In the genomic region with DNA sequence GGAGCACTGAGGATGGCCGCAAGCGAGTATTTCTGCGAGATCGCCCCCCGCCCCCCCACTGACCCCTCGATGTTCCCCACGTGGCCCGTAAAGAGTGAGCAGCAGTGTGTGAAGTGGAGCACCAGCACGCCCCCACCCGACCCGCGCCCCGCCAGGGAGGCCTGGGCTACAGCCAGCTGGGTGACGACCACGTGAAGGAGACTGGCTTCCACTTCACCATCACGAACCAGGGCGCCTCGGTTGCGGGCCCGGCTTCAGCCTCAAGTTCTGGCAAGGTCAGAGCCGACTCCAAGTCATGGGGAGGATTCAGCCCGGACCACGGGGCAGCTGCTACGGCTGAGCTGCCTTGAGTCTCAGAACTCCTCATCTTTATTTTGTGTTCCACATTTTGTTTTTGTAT, we compare ENCODE assay signal across 29 cellular contexts. TPM values are rescaled to one million over a fixed set of nuclear protein-coding genes. Genes with fewer than 3 reads are reported as not detected.
DNase-seq lines count a peak whose midpoint lies in the region; ATAC-seq and TF ChIP-seq lines count a peak whose summit lies in the region.
"Had no signal": no experiment of that assay in that cellular context is flagged by ENCODE, and none has a peak within 500 bp of the region (broad histone marks: within the 10 kb centered on the region; RNA-seq: fewer than 3 reads in every experiment).

No MANE protein-coding gene starts in this region.

- H3K4me1 ChIP-seq in IMR-90 (ENCODE audit: control insufficient read depth, insufficient read depth, low read length) (peaks cover 3% of the 10 kb centered on the region), mesenchymal stem cell (ENCODE audit: control insufficient read depth, insufficient read depth, low read depth, low read length) (peaks cover 5% of the 10 kb centered on the region), trophoblast cell (ENCODE audit: control insufficient read depth in 1 of 2, insufficient read depth in 2 of 2, low read length in 2 of 2) (peaks cover 3 to 4% of the 10 kb centered on the region in 2 experiments)

- H4K8ac ChIP-seq in IMR-90 (ENCODE audit: low read depth in 2 of 2, low read length in 2 of 2), result no peak overlapping the region
- H4K8ac ChIP-seq in mesenchymal stem cell (ENCODE audit: low read length), result no peak overlapping the region
- H4K8ac ChIP-seq in trophoblast cell (ENCODE audit: low read depth, low read length), result no peak overlapping the region

- H3K14ac ChIP-seq in IMR-90 (replicated peaks; ENCODE audit: low read depth, low read length), result no peak overlapping the region
- H3K14ac ChIP-seq in mesenchymal stem cell (ENCODE audit: low read length in 2 of 2), result no peak overlapping the region
- H3K14ac ChIP-seq in trophoblast cell (ENCODE audit: low read length), result no peak overlapping the region

- H3K27me3 ChIP-seq in IMR-90 (ENCODE audit: control insufficient read depth, insufficient read depth, low read length) (no peaks in the 10 kb centered on the region), mesenchymal stem cell (ENCODE audit: control insufficient read depth in 1 of 2, insufficient read depth in 1 of 2, low read length in 2 of 2) (no peaks in the 10 kb centered on the region), trophoblast cell (ENCODE audit: insufficient read depth, low read length) (no peaks in the 10 kb centered on the region)
- H3K27me3 ChIP-seq: brain microvascular endothelial cell, gastroesophageal sphincter, tibial nerve had no signal

- no peak overlapping the region for H3K56ac ChIP-seq in IMR-90 (ENCODE audit: extremely low read depth, insufficient read depth, low read length)

- in situ Hi-C loops in IMR-90 (cut with MboI; ENCODE audit: low sequenced_read_pairs), result no loop called here

- no peak for TF ChIP-seq CTCF in IMR-90 (conservative IDR thresholded peaks at IDR 0.05; ENCODE audit: low read depth, low read length)

- no peak for TF ChIP-seq POLR2A in IMR-90 (IDR thresholded peaks at IDR 0.05; ENCODE audit: low read depth, low read length)

- no peak overlapping the region for H4K12ac ChIP-seq in trophoblast cell (ENCODE audit: low read depth, low read length)

- H2BK5ac ChIP-seq in IMR-90 (ENCODE audit: low read depth, low read length, poor library complexity, severe bottlenecking), result no peak overlapping the region
- no peak overlapping the region for H2BK5ac ChIP-seq in mesenchymal stem cell (ENCODE audit: low read depth, low read length, poor library complexity, severe bottlenecking)
- no peak overlapping the region for H2BK5ac ChIP-seq in trophoblast cell (ENCODE audit: low read depth, low read length, poor library complexity)

- H3K36me3 Mint-ChIP-seq in activated CD4-positive, alpha-beta T cell treated with anti-CD3 and anti-CD28 coated beads for 36 hours (ENCODE audit: low read depth), result no peaks in the 10 kb centered on the region
- no peaks in the 10 kb centered on the region for H3K36me3 Mint-ChIP-seq in activated CD4-positive, alpha-beta T cell treated with anti-CD3 and anti-CD28 coated beads, Interleukin-2, amount 10 ng/mL, durations not matched to agents 24 days and 14 days (ENCODE audit: low read depth)

- H3K4me1 Mint-ChIP-seq in activated CD4-positive, alpha-beta T cell treated with anti-CD3 and anti-CD28 coated beads for 36 hours, result peaks cover 59% of the 10 kb centered on the region
- peaks cover 31% of the 10 kb centered on the region for H3K4me1 Mint-ChIP-seq in activated CD4-positive, alpha-beta T cell treated with anti-CD3 and anti-CD28 coated beads, Interleukin-2, amount 10 ng/mL, durations not matched to agents 24 days and 14 days

- no peak overlapping the region for H3K9ac ChIP-seq in IMR-90 (ENCODE audit: low read depth, low read length)
- H3K9ac ChIP-seq in mesenchymal stem cell (ENCODE audit: low read length), result no peak overlapping the region
- H3K9ac ChIP-seq in trophoblast cell (ENCODE audit: low read length), result no peak overlapping the region

- H4K91ac ChIP-seq in IMR-90 (ENCODE audit: insufficient read depth, low read depth, low read length), result no peak overlapping the region
- H4K91ac ChIP-seq in mesenchymal stem cell (ENCODE audit: low read length), result no peak overlapping the region
- no peak overlapping the region for H4K91ac ChIP-seq in trophoblast cell (ENCODE audit: low read depth, low read length)

- POLR2A ChIA-PET in activated CD4-positive, alpha-beta T cell treated with anti-CD3 and anti-CD28 coated beads for 36 hours (lab: Charles Lee), result no interaction called here
- POLR2A ChIA-PET in IMR-90 (lab: Charles Lee; ENCODE audit: unreplicated experiment), result no interaction called here

- dilution Hi-C loops in IMR-90 (cut with HindIII; ENCODE audit: low sequenced_read_pairs, unreplicated experiment), result no loop called here

- H3K79me1 ChIP-seq in IMR-90 (ENCODE audit: low read depth in 1 of 2, low read length in 2 of 2), result no peaks in the 10 kb centered on the region
- H3K79me1 ChIP-seq in mesenchymal stem cell (replicated peaks; ENCODE audit: low read length, poor library complexity, severe bottlenecking), result no peaks in the 10 kb centered on the region
- peaks cover 9% of the 10 kb centered on the region for H3K79me1 ChIP-seq in trophoblast cell (ENCODE audit: low read length)

- H4K20me1 ChIP-seq in IMR-90 (ENCODE audit: insufficient read depth, low read length), result peaks cover 9% of the 10 kb centered on the region

- intact Hi-C loops in activated CD4-positive, alpha-beta T cell treated with anti-CD3 and anti-CD28 coated beads for 36 hours (cut with DNase I, micrococcal nuclease), result loop anchor here (5.0 to 10.0 kb wide), 6 partner anchors 170 to 1203 kb away; a partner anchor contains a TSS
- intact Hi-C loops in activated CD4-positive, alpha-beta T cell treated with anti-CD3 and anti-CD28 coated beads, Interleukin-2, amount 10 ng/mL, durations not matched to agents 24 days and 14 days (cut with micrococcal nuclease), result loop anchor here (5.0 kb wide), 1 partner anchor 270 kb away; no protein-coding TSS in a partner anchor
- intact Hi-C loops in IMR-90 (cut with micrococcal nuclease), result no loop called here

- BruUV-seq in IMR-90 (replicated peaks; lab: Mats Ljungman, UMichigan), result no TSS peak

- DNase-seq in activated CD4-positive, alpha-beta T cell treated with anti-CD3 and anti-CD28 coated beads for 36 hours, result peak; percentile 15
- no peak for DNase-seq in activated CD4-positive, alpha-beta T cell treated with anti-CD3 and anti-CD28 coated beads, Interleukin-2, amount 10 ng/mL, durations not matched to agents 24 days and 14 days
- no peak for DNase-seq in IMR-90
- no peak for DNase-seq in mesenchymal stem cell
- DNase-seq in trophoblast cell, result no peak
- DNase-seq in DMS79 (lab: John Stamatoyannopoulos, UW), result no peak
- DNase-seq in cerebellar nuclear complex (lab: John Stamatoyannopoulos, UW), result no peak
- DNase-seq: 8988T; activated CD4-positive, alpha-beta memory T cell treated with anti-CD3 and anti-CD28 coated beads for 36 hours; activated naive CD4-positive, alpha-beta T cell treated with anti-CD3 and anti-CD28 coated beads, Interleukin-2, amount 50 U/mL, for 16 hours; amniotic stem cell; brain microvascular endothelial cell; GOT3; KG1; MM.1S; NCI-H2029; NCI-H524; OCI-M1 had no signal

- H3K4ac ChIP-seq in IMR-90 (ENCODE audit: low read depth, low read length), result no peak overlapping the region
- H3K4ac ChIP-seq in mesenchymal stem cell (ENCODE audit: low read depth in 1 of 2, low read length in 2 of 2), result no peak overlapping the region
- H3K4ac ChIP-seq in trophoblast cell (ENCODE audit: low read depth, low read length), result no peak overlapping the region

- H3K36me3 ChIP-seq in IMR-90 (ENCODE audit: control insufficient read depth, insufficient read depth, low read length) (no peaks in the 10 kb centered on the region), mesenchymal stem cell (ENCODE audit: control insufficient read depth in 1 of 2, insufficient read depth in 2 of 2, low read depth in 1 of 2, low read length in 2 of 2) (peaks cover 0 to 3% of the 10 kb centered on the region in 2 experiments), trophoblast cell (ENCODE audit: control insufficient read depth in 1 of 2, insufficient read depth in 2 of 2, low read length in 2 of 2) (no peaks in the 10 kb centered on the region)
- H3K36me3 ChIP-seq: brain microvascular endothelial cell, gastroesophageal sphincter, tibial nerve had no signal

- H3K23ac ChIP-seq in IMR-90 (ENCODE audit: low read depth, low read length) (no peak overlapping the region), mesenchymal stem cell (ENCODE audit: low read length in 2 of 2) (no peak overlapping the region), trophoblast cell (ENCODE audit: low read length) (no peak overlapping the region)

- H3K27ac Mint-ChIP-seq in activated CD4-positive, alpha-beta T cell treated with anti-CD3 and anti-CD28 coated beads for 36 hours, result no peak overlapping the region
- H3K27ac Mint-ChIP-seq in activated CD4-positive, alpha-beta T cell treated with anti-CD3 and anti-CD28 coated beads, Interleukin-2, amount 10 ng/mL, durations not matched to agents 24 days and 14 days, result no peak overlapping the region
- H3K27ac Mint-ChIP-seq: activated CD4-positive, alpha-beta memory T cell treated with anti-CD3 and anti-CD28 coated beads for 36 hours; activated T-helper 1 cell treated with anti-CD3 and anti-CD28 coated beads, Interleukin-12 subunit alpha, Interleukin-12 subunit beta, Interleukin-2, Interleukin-4 antibody, amounts not matched to agents 30 ng/mL and 10 ng/mL and 1 ng/mL, durations not matched to agents 14 hours and 24 hours and 36 hours; stimulated activated effector memory CD8-positive, alpha-beta T cell treated with anti-CD3 and anti-CD28 coated beads, Interleukin-12 subunit alpha, Interleukin-12 subunit beta, amount 100 ng/mL, for 72 hours; T-helper 1 cell treated with Interleukin-12 subunit alpha and Interleukin-12 subunit beta and Interleukin-4 antibody, amounts not matched to agents 30 μg/mL and 1 μg/mL, for 36 hours had no signal

- H2BK120ac ChIP-seq in IMR-90 (ENCODE audit: low read depth, low read length), result no peak overlapping the region
- no peak overlapping the region for H2BK120ac ChIP-seq in mesenchymal stem cell (ENCODE audit: low read depth, low read length)
- no peak overlapping the region for H2BK120ac ChIP-seq in trophoblast cell (ENCODE audit: insufficient read depth, low read length, poor library complexity)

- no peaks in the 10 kb centered on the region for H3K79me2 ChIP-seq in trophoblast cell (ENCODE audit: control insufficient read depth, insufficient read depth, low read length, poor library complexity)

- ATAC-seq in activated CD4-positive, alpha-beta T cell treated with anti-CD3 and anti-CD28 coated beads for 36 hours, result no peak
- ATAC-seq in IMR-90 (ENCODE audit: low read depth) (no peak), GM21717 (IDR thresholded peaks at IDR 0.05; ENCODE audit: unreplicated experiment) (no peak)
- ATAC-seq: activated CD4-positive, CD25-positive, alpha-beta regulatory T cell treated with anti-CD3 and anti-CD28 coated beads, Interleukin-2, amount 50 U/mL, for 24 hours; gastroesophageal sphincter; SK-N-SH treated with all-trans-retinoic acid at 6 μM for 48 hours; stimulated activated effector memory CD8-positive, alpha-beta T cell treated with anti-CD3 and anti-CD28 coated beads, Interleukin-12 subunit alpha, Interleukin-12 subunit beta, amount 100 ng/mL, for 72 hours had no signal

- H3K4me3 ChIP-seq in IMR-90 (ENCODE audit: insufficient read depth, low read depth, low read length) (no peak overlapping the region), mesenchymal stem cell (ENCODE audit: insufficient read depth in 1 of 2, low read depth in 1 of 2, low read length in 2 of 2) (no peak overlapping the region), trophoblast cell (ENCODE audit: low read depth, low read length) (no peak overlapping the region)
- H3K4me3 ChIP-seq: gastroesophageal sphincter, tibial nerve had no signal

- TF ChIP-seq RAD21 in IMR-90 (IDR thresholded peaks at IDR 0.05; ENCODE audit: low read length), result no peak

- CTCF ChIA-PET in activated CD4-positive, alpha-beta T cell treated with anti-CD3 and anti-CD28 coated beads for 36 hours (lab: Charles Lee), result interaction anchor here (1.4 kb wide), 1 partner anchor 116 kb away, joined by 3 read pairs; no protein-coding TSS in a partner anchor
- CTCF ChIA-PET in IMR-90 (lab: Yijun Ruan, JAX), result no interaction called here

- peak overlapping the region in 1 of 2 experiments; percentile 34 for H2BK12ac ChIP-seq in mesenchymal stem cell (ENCODE audit: low read length in 2 of 2)
- peak overlapping the region; percentile 19 for H2BK12ac ChIP-seq in trophoblast cell (ENCODE audit: low read length)

- H2AK5ac ChIP-seq in IMR-90 (ENCODE audit: low read depth, low read length), result no peak overlapping the region
- H2AK5ac ChIP-seq in mesenchymal stem cell (ENCODE audit: low read length, severe bottlenecking), result peak overlapping the region; percentile 2
- H2AK5ac ChIP-seq in trophoblast cell (ENCODE audit: low read length), result no peak overlapping the region

- H3K9me1 ChIP-seq in IMR-90 (ENCODE audit: insufficient read depth, low read length), result no peaks in the 10 kb centered on the region

- peak overlapping the region; percentile 21 for H2AFZ ChIP-seq in IMR-90 (replicated peaks; ENCODE audit: low read length, poor library complexity)
- H2AFZ ChIP-seq in mesenchymal stem cell (ENCODE audit: low read depth, low read length), result no peak overlapping the region
- no peak overlapping the region for H2AFZ ChIP-seq in trophoblast cell (ENCODE audit: insufficient read depth, low read length, poor library complexity)

- H3K9me3 ChIP-seq in IMR-90 (ENCODE audit: control insufficient read depth, insufficient read depth, low read length) (no peaks in the 10 kb centered on the region), mesenchymal stem cell (ENCODE audit: control insufficient read depth, low read length) (no peaks in the 10 kb centered on the region), trophoblast cell (ENCODE audit: insufficient read depth, low read depth, low read length) (no peaks in the 10 kb centered on the region)
- H3K9me3 ChIP-seq: gastroesophageal sphincter, tibial nerve had no signal

- H3K4me3 Mint-ChIP-seq in activated CD4-positive, alpha-beta T cell treated with anti-CD3 and anti-CD28 coated beads for 36 hours, result no peak overlapping the region
- no peak overlapping the region for H3K4me3 Mint-ChIP-seq in activated CD4-positive, alpha-beta T cell treated with anti-CD3 and anti-CD28 coated beads, Interleukin-2, amount 10 ng/mL, durations not matched to agents 24 days and 14 days
- H3K4me3 Mint-ChIP-seq: activated CD4-positive, alpha-beta memory T cell treated with anti-CD3 and anti-CD28 coated beads for 36 hours; stimulated activated effector memory CD8-positive, alpha-beta T cell treated with anti-CD3 and anti-CD28 coated beads, Interleukin-12 subunit alpha, Interleukin-12 subunit beta, amount 100 ng/mL, for 72 hours; T-helper 1 cell treated with Interleukin-12 subunit alpha and Interleukin-12 subunit beta and Interleukin-4 antibody, amounts not matched to agents 30 μg/mL and 1 μg/mL, for 36 hours had no signal

- WGBS in IMR-90 (ENCODE audit: extremely low coverage in 2 of 2, insufficient read length in 1 of 2), 2 experiments, result 83% methylated on average over 8 of the region's 24 CpGs; no CpG with 5 or more reads in 1 of the 2 experiments
- WGBS in mesenchymal stem cell, result 88% methylated on average over 22 of the region's 24 CpGs
- WGBS in trophoblast cell (ENCODE audit: extremely low coverage, insufficient coverage, insufficient read length), result no CpG with 5 or more reads among the region's 24 CpGs

- no peaks in the 10 kb centered on the region for H3K9me3 Mint-ChIP-seq in activated CD4-positive, alpha-beta T cell treated with anti-CD3 and anti-CD28 coated beads for 36 hours (ENCODE audit: low read depth)
- no peaks in the 10 kb centered on the region for H3K9me3 Mint-ChIP-seq in activated CD4-positive, alpha-beta T cell treated with anti-CD3 and anti-CD28 coated beads, Interleukin-2, amount 10 ng/mL, durations not matched to agents 24 days and 14 days
- H3K9me3 Mint-ChIP-seq: activated CD4-positive, alpha-beta memory T cell treated with anti-CD3 and anti-CD28 coated beads for 36 hours; activated T-helper 1 cell treated with anti-CD3 and anti-CD28 coated beads, Interleukin-12 subunit alpha, Interleukin-12 subunit beta, Interleukin-2, Interleukin-4 antibody, amounts not matched to agents 30 ng/mL and 10 ng/mL and 1 ng/mL, durations not matched to agents 14 hours and 24 hours and 36 hours; stimulated activated effector memory CD8-positive, alpha-beta T cell treated with anti-CD3 and anti-CD28 coated beads, Interleukin-12 subunit alpha, Interleukin-12 subunit beta, amount 100 ng/mL, for 72 hours; T-helper 1 cell treated with Interleukin-12 subunit alpha and Interleukin-12 subunit beta and Interleukin-4 antibody, amounts not matched to agents 30 μg/mL and 1 μg/mL, for 36 hours had no signal

- H4K5ac ChIP-seq in IMR-90 (ENCODE audit: low read depth, low read length), result no peak overlapping the region

- H3K18ac ChIP-seq in IMR-90 (ENCODE audit: low read depth, low read length), result no peak overlapping the region
- H3K18ac ChIP-seq in mesenchymal stem cell (ENCODE audit: low read depth in 1 of 2, low read length in 2 of 2), result no peak overlapping the region
- H3K18ac ChIP-seq in trophoblast cell (ENCODE audit: low read length), result no peak overlapping the region

- H3K27ac ChIP-seq in IMR-90 (ENCODE audit: insufficient read depth, low read length) (no peak overlapping the region), mesenchymal stem cell (ENCODE audit: low read length, poor library complexity, severe bottlenecking) (no peak overlapping the region), trophoblast cell (ENCODE audit: low read depth, low read length) (no peak overlapping the region)
- H3K27ac ChIP-seq: brain microvascular endothelial cell, gastroesophageal sphincter had no signal

- H2BK15ac ChIP-seq in IMR-90 (ENCODE audit: low read depth, low read length) (no peak overlapping the region), mesenchymal stem cell (ENCODE audit: low read depth, poor library complexity, severe bottlenecking) (no peak overlapping the region)

- H3K27me3 Mint-ChIP-seq in activated CD4-positive, alpha-beta T cell treated with anti-CD3 and anti-CD28 coated beads for 36 hours, result no peaks in the 10 kb centered on the region
- peaks cover 4% of the 10 kb centered on the region for H3K27me3 Mint-ChIP-seq in activated CD4-positive, alpha-beta T cell treated with anti-CD3 and anti-CD28 coated beads, Interleukin-2, amount 10 ng/mL, durations not matched to agents 24 days and 14 days

- no peak overlapping the region for H2BK20ac ChIP-seq in IMR-90 (ENCODE audit: low read depth, low read length)

- H2AK9ac ChIP-seq in IMR-90 (replicated peaks; ENCODE audit: low read depth, low read length, poor library complexity), result no peak overlapping the region

- no peak overlapping the region for H3K4me2 ChIP-seq in IMR-90 (ENCODE audit: low read depth, low read length)
- no peak overlapping the region for H3K4me2 ChIP-seq in mesenchymal stem cell (ENCODE audit: low read length, poor library complexity, severe bottlenecking)
- H3K4me2 ChIP-seq in trophoblast cell (ENCODE audit: low read length), result no peak overlapping the region

RNA-seq across cellular contexts. Expression of a gene that starts 2.4 kb away (rescaled TPM):
- total RNA-seq in activated CD4-positive, alpha-beta T cell treated with anti-CD3 and anti-CD28 coated beads for 36 hours, result not detected
- not detected in 2 replicates for total RNA-seq in activated CD4-positive, alpha-beta T cell treated with anti-CD3 and anti-CD28 coated beads, Interleukin-2, amount 10 ng/mL, durations not matched to agents 24 days and 14 days
- total RNA-seq in IMR-90 (2012; rRNA removed), result not detected in 2 replicates
- polyA plus RNA-seq in IMR-90 (2012; rRNA removed), result not detected in 2 replicates
- polyA plus RNA-seq in IMR-90 (2012; cell fraction: cytosol; rRNA removed), result not detected in 2 replicates
- not detected in 2 replicates for polyA plus RNA-seq in IMR-90 (2012; cell fraction: nucleus; rRNA removed; ENCODE audit: low replicate concordance)
- not detected for polyA plus RNA-seq in mesenchymal stem cell (2013, experiment 1 of 2)
- not detected for polyA plus RNA-seq in mesenchymal stem cell (2013, experiment 2 of 2)
- polyA plus RNA-seq in trophoblast cell (2013), result not detected in 2 replicates
- total RNA-seq: activated CD4-positive, alpha-beta memory T cell treated with anti-CD3 and anti-CD28 coated beads for 36 hours; activated T-helper 1 cell treated with anti-CD3 and anti-CD28 coated beads, Interleukin-12 subunit alpha, Interleukin-12 subunit beta, Interleukin-2, Interleukin-4 antibody, amounts not matched to agents 30 ng/mL and 10 ng/mL and 1 ng/mL, durations not matched to agents 14 hours and 24 hours and 36 hours; endothelial cell of umbilical vein; gastroesophageal sphincter; lung microvascular endothelial cell; pulmonary artery endothelial cell; tibial nerve had no signal
- polyA plus RNA-seq: endothelial cell of umbilical vein had no signal

RNA-seq across cellular contexts. Expression of a gene that starts 6.2 kb away (rescaled TPM):
- total RNA-seq in activated CD4-positive, alpha-beta T cell treated with anti-CD3 and anti-CD28 coated beads for 36 hours, result not detected
- not detected in 2 replicates for total RNA-seq in activated CD4-positive, alpha-beta T cell treated with anti-CD3 and anti-CD28 coated beads, Interleukin-2, amount 10 ng/mL, durations not matched to agents 24 days and 14 days
- not detected in 2 replicates for total RNA-seq in IMR-90 (2012; rRNA removed)
- polyA plus RNA-seq in IMR-90 (2012; rRNA removed), result not detected in 2 replicates
- polyA plus RNA-seq in IMR-90 (2012; cell fraction: cytosol; rRNA removed), result not detected in 2 replicates
- not detected in 2 replicates for polyA plus RNA-seq in IMR-90 (2012; cell fraction: nucleus; rRNA removed; ENCODE audit: low replicate concordance)
- polyA plus RNA-seq in mesenchymal stem cell (2013, experiment 1 of 2), result not detected
- polyA plus RNA-seq in mesenchymal stem cell (2013, experiment 2 of 2), result not detected
- not detected in 2 replicates for polyA plus RNA-seq in trophoblast cell (2013)
- total RNA-seq: activated CD4-positive, alpha-beta memory T cell treated with anti-CD3 and anti-CD28 coated beads for 36 hours; activated T-helper 1 cell treated with anti-CD3 and anti-CD28 coated beads, Interleukin-12 subunit alpha, Interleukin-12 subunit beta, Interleukin-2, Interleukin-4 antibody, amounts not matched to agents 30 ng/mL and 10 ng/mL and 1 ng/mL, durations not matched to agents 14 hours and 24 hours and 36 hours; endothelial cell of umbilical vein; gastroesophageal sphincter; lung microvascular endothelial cell; pulmonary artery endothelial cell; tibial nerve had no signal
- polyA plus RNA-seq: endothelial cell of umbilical vein had no signal

RNA-seq across cellular contexts. Expression of a gene that starts 15.4 kb away (rescaled TPM):
- 10 to 100 TPM; 17.9 to 20.1 TPM for total RNA-seq in activated CD4-positive, alpha-beta T cell treated with anti-CD3 and anti-CD28 coated beads for 36 hours
- total RNA-seq in activated CD4-positive, alpha-beta T cell treated with anti-CD3 and anti-CD28 coated beads, Interleukin-2, amount 10 ng/mL, durations not matched to agents 24 days and 14 days, result 11.7 TPM in 2 replicates
- 1.3 and 1.7 TPM in 2 replicates for total RNA-seq in IMR-90 (2012; rRNA removed)
- polyA plus RNA-seq in IMR-90 (2012; rRNA removed), result 4.1 and 5.0 TPM in 2 replicates
- 3.2 and 4.1 TPM in 2 replicates for polyA plus RNA-seq in IMR-90 (2012; cell fraction: cytosol; rRNA removed)
- 3.1 and 6.5 TPM in 2 replicates for polyA plus RNA-seq in IMR-90 (2012; cell fraction: nucleus; rRNA removed; ENCODE audit: low replicate concordance)
- polyA plus RNA-seq in mesenchymal stem cell (2013, experiment 1 of 2), result 3.5 TPM
- polyA plus RNA-seq in mesenchymal stem cell (2013, experiment 2 of 2), result 3.9 TPM
- polyA plus RNA-seq in trophoblast cell (2013), result 3.5 and 3.9 TPM in 2 replicates
